Comparison of ENCODE assay signal across 8 cellular contexts in genomic region chr7:100584046-100584676, GRCh38. TPM values are rescaled to one million over a fixed set of nuclear protein-coding genes. Genes with fewer than 3 reads are reported as not detected.
DNase-seq lines count a peak whose midpoint lies in the region; ATAC-seq and TF ChIP-seq lines count a peak whose summit lies in the region.

No MANE protein-coding gene starts in this region.

- peak overlapping the region; percentile 50 for H3K27ac ChIP-seq in subcutaneous abdominal adipose tissue (ENCODE audit: low read depth, low read length)

- peak overlapping the region in 3 of 5 donors; percentile 56 to 91 (median 87) for H3K9ac ChIP-seq in subcutaneous abdominal adipose tissue (ENCODE audit: low read length in 5 of 5)

- H3K4me1 ChIP-seq in subcutaneous abdominal adipose tissue (ENCODE audit: control insufficient read depth in 5 of 5, insufficient read depth in 5 of 5, low read length in 5 of 5) = peaks cover 14 to 45% (median 44%) of the 10 kb centered on the region in 5 donors

- H3K9me3 ChIP-seq in subcutaneous abdominal adipose tissue (ENCODE audit: control insufficient read depth in 5 of 5, low read length in 5 of 5) = no peaks in the 10 kb centered on the region

- peaks cover 29% of the 10 kb centered on the region for H3K4me1 Mint-ChIP-seq in activated CD4-positive, alpha-beta T cell treated with anti-CD3 and anti-CD28 coated beads for 36 hours
- peaks cover 38% of the 10 kb centered on the region for H3K4me1 Mint-ChIP-seq in activated B cell treated with CpG ODN at 0.5 μM for 24 hours

- ATAC-seq in activated CD4-positive, alpha-beta T cell treated with anti-CD3 and anti-CD28 coated beads for 36 hours = no peak
- no peak for ATAC-seq in activated B cell treated with CpG ODN at 0.5 μM for 24 hours (ENCODE audit: low read depth)
- no peak for ATAC-seq in HG03159 (IDR thresholded peaks at IDR 0.05; ENCODE audit: unreplicated experiment)

- no peaks in the 10 kb centered on the region for H3K27me3 ChIP-seq in subcutaneous abdominal adipose tissue (ENCODE audit: control insufficient read depth in 5 of 5, insufficient read depth in 4 of 5, low read length in 5 of 5)

- H3K27me3 Mint-ChIP-seq in activated CD4-positive, alpha-beta T cell treated with anti-CD3 and anti-CD28 coated beads for 36 hours = no peaks in the 10 kb centered on the region
- no peaks in the 10 kb centered on the region for H3K27me3 Mint-ChIP-seq in activated B cell treated with CpG ODN at 0.5 μM for 24 hours

- H3K4me3 Mint-ChIP-seq in activated CD4-positive, alpha-beta T cell treated with anti-CD3 and anti-CD28 coated beads for 36 hours = peak overlapping the region; percentile 78
- peak overlapping the region; percentile 93 for H3K4me3 Mint-ChIP-seq in activated B cell treated with CpG ODN at 0.5 μM for 24 hours

- H3K36me3 Mint-ChIP-seq in activated CD4-positive, alpha-beta T cell treated with anti-CD3 and anti-CD28 coated beads for 36 hours (ENCODE audit: low read depth) = peaks cover 8% of the 10 kb centered on the region
- H3K36me3 Mint-ChIP-seq in activated B cell treated with CpG ODN at 0.5 μM for 24 hours (ENCODE audit: low read depth) = peaks cover 15% of the 10 kb centered on the region

- intact Hi-C loops in activated CD4-positive, alpha-beta T cell treated with anti-CD3 and anti-CD28 coated beads for 36 hours (cut with DNase I, micrococcal nuclease) = loop anchor here in 1 of 2 experiments (5.0 kb wide), 1 partner anchor 43 kb away; no protein-coding TSS in a partner anchor
- intact Hi-C loops in activated B cell treated with CpG ODN at 0.5 μM for 24 hours (cut with micrococcal nuclease) = no loop called here

- DNase-seq in activated CD4-positive, alpha-beta T cell treated with anti-CD3 and anti-CD28 coated beads for 36 hours = no peak
- no peak for DNase-seq in activated CD4-positive, alpha-beta T cell treated with anti-CD3 and anti-CD28 coated beads for 4 hours
- DNase-seq in activated B cell treated with CpG ODN at 0.5 μM for 24 hours = no peak
- DNase-seq in HK-2 (ENCODE audit: unreplicated experiment) = no peak
- no peak for DNase-seq in stimulated activated CD4-positive, alpha-beta T cell treated with anti-CD3 and anti-CD28 coated beads, Interleukin-12 subunit alpha, Interleukin-12 subunit beta, amount 100 ng/mL, for 4 hours

- POLR2A ChIA-PET in activated CD4-positive, alpha-beta T cell treated with anti-CD3 and anti-CD28 coated beads for 36 hours (lab: Charles Lee) = interaction anchor here (0.9 to 2.3 kb wide), 7 partner anchors 13 to 435 kb away, joined by 3 to 8 read pairs (median 3); partner anchors contain the start of genes AGFG2, LAMTOR4, MEPCE and PPP1R35
- POLR2A ChIA-PET in activated B cell treated with CpG ODN at 0.5 μM for 24 hours (lab: Charles Lee) = interaction anchor here (0.6 to 5.4 kb wide), 24 partner anchors 10 to 1202 kb away, joined by 3 to 114 read pairs (median 7); partner anchors contain the start of genes AGFG2, AP4M1, GIGYF1 and GNB2

- peaks cover 0 to 37% (median 31%) of the 10 kb centered on the region in 5 donors for H3K36me3 ChIP-seq in subcutaneous abdominal adipose tissue (ENCODE audit: control insufficient read depth in 5 of 5, insufficient read depth in 5 of 5, low read length in 5 of 5)

- peak overlapping the region; percentile 84 for H3K4me3 ChIP-seq in iPS-11a (ENCODE audit: low read depth, low read length)
- H3K4me3 ChIP-seq in subcutaneous abdominal adipose tissue (ENCODE audit: low read depth in 1 of 5, low read length in 5 of 5) = peak overlapping the region; percentile 85 to 97 (median 96)

- peak overlapping the region; percentile 92 for H3K27ac Mint-ChIP-seq in activated CD4-positive, alpha-beta T cell treated with anti-CD3 and anti-CD28 coated beads for 36 hours
- peak overlapping the region; percentile 96 for H3K27ac Mint-ChIP-seq in activated B cell treated with CpG ODN at 0.5 μM for 24 hours

- no peaks in the 10 kb centered on the region for H3K9me3 Mint-ChIP-seq in activated CD4-positive, alpha-beta T cell treated with anti-CD3 and anti-CD28 coated beads for 36 hours (ENCODE audit: low read depth)
- H3K9me3 Mint-ChIP-seq in activated B cell treated with CpG ODN at 0.5 μM for 24 hours = no peaks in the 10 kb centered on the region

- CTCF ChIA-PET in activated CD4-positive, alpha-beta T cell treated with anti-CD3 and anti-CD28 coated beads for 36 hours (lab: Charles Lee) = interaction anchor here (0.5 to 4.2 kb wide), 19 partner anchors 13 to 666 kb away, joined by 3 to 19 read pairs (median 3); partner anchors contain the start of genes GIGYF1, MOSPD3 and POP7
- CTCF ChIA-PET in activated B cell treated with CpG ODN at 0.5 μM for 24 hours (lab: Charles Lee) = interaction anchor here (0.6 to 3.8 kb wide), 4 partner anchors 20 to 107 kb away, joined by 3 to 23 read pairs (median 6); partner anchors contain the start of gene MOSPD3

- TF ChIP-seq CTCF in activated B cell treated with CpG ODN at 0.5 μM for 24 hours (IDR thresholded peaks at IDR 0.05) = no peak

RNA-seq across cellular contexts. Expression of gene LRCH4, which starts 1.8 kb away (rescaled TPM):
- total RNA-seq in activated CD4-positive, alpha-beta T cell treated with anti-CD3 and anti-CD28 coated beads for 36 hours = 10 to 100 TPM; 70.3 to 71.7 TPM
- total RNA-seq in activated B cell treated with CpG ODN at 0.5 μM for 24 hours = 137 and 174 TPM in 2 replicates

RNA-seq across cellular contexts. Expression of gene FBXO24, which starts 2.0 kb away (rescaled TPM):
- 1 to 10 TPM; 1.4 to 2.1 TPM for total RNA-seq in activated CD4-positive, alpha-beta T cell treated with anti-CD3 and anti-CD28 coated beads for 36 hours
- 0.29 and 1.9 TPM in 2 replicates for total RNA-seq in activated B cell treated with CpG ODN at 0.5 μM for 24 hours

RNA-seq across cellular contexts. Expression of gene SAP25, which starts 10.5 kb away (rescaled TPM):
- total RNA-seq in activated CD4-positive, alpha-beta T cell treated with anti-CD3 and anti-CD28 coated beads for 36 hours = 10 to 100 TPM in 1 of 2 experiments, 1 to 10 TPM in 1; 9.9 to 13.1 TPM
- total RNA-seq in activated B cell treated with CpG ODN at 0.5 μM for 24 hours = 13.8 and 24.1 TPM in 2 replicates

RNA-seq across cellular contexts. Expression of gene PCOLCE, which starts 18.0 kb away (rescaled TPM):
- total RNA-seq in activated CD4-positive, alpha-beta T cell treated with anti-CD3 and anti-CD28 coated beads for 36 hours = 1 to 10 TPM; 7.6 to 8.9 TPM
- 5.4 and 5.8 TPM in 2 replicates for total RNA-seq in activated B cell treated with CpG ODN at 0.5 μM for 24 hours

RNA-seq across cellular contexts. Expression of gene MOSPD3, which starts 28.2 kb away (rescaled TPM):
- total RNA-seq in activated CD4-positive, alpha-beta T cell treated with anti-CD3 and anti-CD28 coated beads for 36 hours = 10 to 100 TPM; 14.4 to 19.9 TPM
- total RNA-seq in activated B cell treated with CpG ODN at 0.5 μM for 24 hours = 10.5 and 11.9 TPM in 2 replicates
